Comparison of ENCODE assay signal across 1 cellular context in genomic region chr7:144787127-144787526, GRCh38.
TF ChIP-seq lines count a peak whose summit lies in the region.

No MANE protein-coding gene starts in this region.

TF ChIP-seq in H1, 55 proteins besides CTCF, POLR2A, EP300 and RAD21 (continued from another document):
- TF ChIP-seq SP4 (IDR thresholded peaks at IDR 0.05; ENCODE audit: low read length) (no peak), POLR2AphosphoS5 (IDR thresholded peaks at IDR 0.05; ENCODE audit: low read depth, low read length) (no peak), SIRT6 (IDR thresholded peaks at IDR 0.05; ENCODE audit: low read length) (no peak), CREB1 (IDR thresholded peaks at IDR 0.05) (no peak), YY1 (IDR thresholded peaks at IDR 0.05; ENCODE audit: low read depth, low read length) (no peak), KDM5A (IDR thresholded peaks at IDR 0.05; ENCODE audit: low read length) (no peak), BRCA1 (IDR thresholded peaks at IDR 0.05; ENCODE audit: low read depth, low read length) (no peak), SRF (IDR thresholded peaks at IDR 0.05; ENCODE audit: low read depth, low read length) (no peak), HDAC6 (IDR thresholded peaks at IDR 0.05; ENCODE audit: low read depth, low read length) (no peak), MAFK (IDR thresholded peaks at IDR 0.05; ENCODE audit: low read depth, low read length) (no peak), JUN (IDR thresholded peaks at IDR 0.05; ENCODE audit: low read depth, low read length) (no peak), SAP30 (IDR thresholded peaks at IDR 0.05; ENCODE audit: insufficient read depth, insufficient replicate concordance, low read length) (no peak), ZNF274 (IDR thresholded peaks at IDR 0.05; ENCODE audit: borderline replicate concordance, extremely low read depth, low read length) (no peak)
TF ChIP-seq in H1: peak in this region for 0.
